11 cellular contexts compared by ENCODE assay signal in the genomic region with DNA sequence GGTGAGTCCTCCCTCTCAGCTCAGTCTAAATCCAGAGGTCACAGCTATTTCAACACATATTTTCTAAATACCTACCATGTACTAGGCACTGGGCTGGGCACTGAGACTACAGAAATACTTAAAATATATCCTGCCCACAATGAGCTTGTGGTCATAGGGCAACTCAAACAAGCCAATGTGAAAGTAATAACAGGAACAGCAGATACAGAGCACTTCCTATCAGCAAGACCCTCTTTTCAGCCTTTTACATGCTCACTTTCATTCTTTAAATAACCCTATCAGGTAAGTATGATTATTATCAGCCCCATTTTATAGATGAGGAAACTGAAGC.
DNase-seq lines count a peak whose midpoint lies in the region; ATAC-seq and TF ChIP-seq lines count a peak whose summit lies in the region.
"Had no signal": no experiment of that assay in that cellular context is flagged by ENCODE, and none has a peak within 500 bp of the region (broad histone marks: within the 10 kb centered on the region; RNA-seq: fewer than 3 reads in every experiment).

No MANE protein-coding gene starts in this region.

- ATAC-seq in activated T-cell treated with anti-CD3 and anti-CD28 coated beads, Interleukin-2, amount 50 U/mL, for 72 hours (replicated peaks in 1 of 2): peak; percentile 51 to 57
- ATAC-seq in HG03457 (IDR thresholded peaks at IDR 0.05; ENCODE audit: unreplicated experiment): no peak

- H3K4me3 Mint-ChIP-seq in activated T-cell treated with anti-CD3 and anti-CD28 coated beads, Interleukin-2, amount 50 U/mL, for 72 hours: no peak overlapping the region
- H3K4me3 Mint-ChIP-seq in activated T-helper 1 cell treated with anti-CD3 and anti-CD28 coated beads, Interleukin-12 subunit alpha, Interleukin-12 subunit beta, Interleukin-2, Interleukin-4 antibody, amounts not matched to agents 30 ng/mL and 10 ng/mL and 1 ng/mL, durations not matched to agents 14 hours and 24 hours and 36 hours: no peak overlapping the region
- no peak overlapping the region for H3K4me3 Mint-ChIP-seq in immature natural killer cell
- H3K4me3 Mint-ChIP-seq: nephron had no signal

- TF ChIP-seq CTCF in tibial artery (IDR thresholded peaks at IDR 0.05) (no peak), GM10266 (IDR thresholded peaks at IDR 0.05; ENCODE audit: control insufficient read depth, insufficient read depth, low read depth, missing control alignments) (no peak)

- H3K4me3 ChIP-seq in tibial artery: no peak overlapping the region
- H3K4me3 ChIP-seq: upper lobe of left lung had no signal

- no peak overlapping the region for H3K27ac Mint-ChIP-seq in activated T-cell treated with anti-CD3 and anti-CD28 coated beads, Interleukin-2, amount 50 U/mL, for 72 hours
- peak overlapping the region; percentile 49 for H3K27ac Mint-ChIP-seq in activated T-helper 1 cell treated with anti-CD3 and anti-CD28 coated beads, Interleukin-12 subunit alpha, Interleukin-12 subunit beta, Interleukin-2, Interleukin-4 antibody, amounts not matched to agents 30 ng/mL and 10 ng/mL and 1 ng/mL, durations not matched to agents 14 hours and 24 hours and 36 hours
- H3K27ac Mint-ChIP-seq in immature natural killer cell: peak overlapping the region in 5 of 6 donors; percentile 8 to 47 (median 39)

- no peaks in the 10 kb centered on the region for H3K27me3 ChIP-seq in tibial artery
- H3K27me3 ChIP-seq: upper lobe of left lung had no signal

- peaks cover 69% of the 10 kb centered on the region for H3K4me1 Mint-ChIP-seq in activated T-cell treated with anti-CD3 and anti-CD28 coated beads, Interleukin-2, amount 50 U/mL, for 72 hours (ENCODE audit: low read depth)
- H3K4me1 Mint-ChIP-seq in activated T-helper 1 cell treated with anti-CD3 and anti-CD28 coated beads, Interleukin-12 subunit alpha, Interleukin-12 subunit beta, Interleukin-2, Interleukin-4 antibody, amounts not matched to agents 30 ng/mL and 10 ng/mL and 1 ng/mL, durations not matched to agents 14 hours and 24 hours and 36 hours (ENCODE audit: low read depth): peaks cover 81% of the 10 kb centered on the region
- H3K4me1 Mint-ChIP-seq in immature natural killer cell: peaks cover 72 to 97% of the 10 kb centered on the region in 2 donors

- DNase-seq in activated T-cell treated with anti-CD3 and anti-CD28 coated beads, Interleukin-2, amount 50 U/mL, for 72 hours: no peak
- DNase-seq in activated T-cell treated with anti-CD3 and anti-CD28 coated beads for 4 hours (no peak), immature natural killer cell (no peak), tibial artery (no peak), SK-N-DZ (ENCODE audit: low spot score) (no peak), GM10266 (ENCODE audit: extremely low spot score) (no peak)
- no peak for DNase-seq in activated T-helper 1 cell treated with anti-CD3 and anti-CD28 coated beads, Interleukin-12 subunit alpha, Interleukin-12 subunit beta, Interleukin-2, Interleukin-4 antibody, amounts not matched to agents 30 ng/mL and 10 ng/mL and 1 ng/mL, durations not matched to agents 14 hours and 24 hours and 36 hours (ENCODE audit: low spot score)
- DNase-seq: effector CD8-positive, alpha-beta T cell; upper lobe of left lung had no signal

- H3K9me3 Mint-ChIP-seq in activated T-cell treated with anti-CD3 and anti-CD28 coated beads, Interleukin-2, amount 50 U/mL, for 72 hours: no peaks in the 10 kb centered on the region
- no peaks in the 10 kb centered on the region for H3K9me3 Mint-ChIP-seq in activated T-helper 1 cell treated with anti-CD3 and anti-CD28 coated beads, Interleukin-12 subunit alpha, Interleukin-12 subunit beta, Interleukin-2, Interleukin-4 antibody, amounts not matched to agents 30 ng/mL and 10 ng/mL and 1 ng/mL, durations not matched to agents 14 hours and 24 hours and 36 hours
- no peaks in the 10 kb centered on the region for H3K9me3 Mint-ChIP-seq in immature natural killer cell
- H3K9me3 Mint-ChIP-seq: nephron had no signal

- no peaks in the 10 kb centered on the region for H3K36me3 ChIP-seq in tibial artery

- peak overlapping the region; percentile 52 to 74 for H3K27ac ChIP-seq in tibial artery

- H3K4me1 ChIP-seq in tibial artery: peaks cover 0 to 71% (median 44%) of the 10 kb centered on the region in 4 donors

- peaks cover 7 to 18% of the 10 kb centered on the region in 2 donors for H3K36me3 Mint-ChIP-seq in activated T-cell treated with anti-CD3 and anti-CD28 coated beads, Interleukin-2, amount 50 U/mL, for 72 hours (ENCODE audit: insufficient read depth in 2 of 2)
- peaks cover 36% of the 10 kb centered on the region for H3K36me3 Mint-ChIP-seq in activated T-helper 1 cell treated with anti-CD3 and anti-CD28 coated beads, Interleukin-12 subunit alpha, Interleukin-12 subunit beta, Interleukin-2, Interleukin-4 antibody, amounts not matched to agents 30 ng/mL and 10 ng/mL and 1 ng/mL, durations not matched to agents 14 hours and 24 hours and 36 hours (ENCODE audit: low read depth)
- H3K36me3 Mint-ChIP-seq in immature natural killer cell: peaks cover 0 to 4% (median 3%) of the 10 kb centered on the region in 3 donors

- no peaks in the 10 kb centered on the region for H3K27me3 Mint-ChIP-seq in activated T-cell treated with anti-CD3 and anti-CD28 coated beads, Interleukin-2, amount 50 U/mL, for 72 hours (ENCODE audit: low read depth)
- no peaks in the 10 kb centered on the region for H3K27me3 Mint-ChIP-seq in activated T-helper 1 cell treated with anti-CD3 and anti-CD28 coated beads, Interleukin-12 subunit alpha, Interleukin-12 subunit beta, Interleukin-2, Interleukin-4 antibody, amounts not matched to agents 30 ng/mL and 10 ng/mL and 1 ng/mL, durations not matched to agents 14 hours and 24 hours and 36 hours (ENCODE audit: insufficient read depth)
- H3K27me3 Mint-ChIP-seq in immature natural killer cell (ENCODE audit: low read depth in 3 of 3): peaks cover 0 to 2% (median 0%) of the 10 kb centered on the region in 3 donors

- no peaks in the 10 kb centered on the region for H3K9me3 ChIP-seq in tibial artery
- H3K9me3 ChIP-seq: upper lobe of left lung had no signal

- intact Hi-C loops in activated T-helper 1 cell treated with anti-CD3 and anti-CD28 coated beads, Interleukin-12 subunit alpha, Interleukin-12 subunit beta, Interleukin-2, Interleukin-4 antibody, amounts not matched to agents 30 ng/mL and 10 ng/mL and 1 ng/mL, durations not matched to agents 14 hours and 24 hours and 36 hours (cut with micrococcal nuclease): loop anchor here (1.0 kb wide), 1 partner anchor 9 kb away; no protein-coding TSS in a partner anchor
- intact Hi-C loops in tibial artery (cut with DNase I; ENCODE audit: low total_unique reads): no loop called here
